Comparison of ENCODE assay signal across 9 cellular contexts in the genomic region with DNA sequence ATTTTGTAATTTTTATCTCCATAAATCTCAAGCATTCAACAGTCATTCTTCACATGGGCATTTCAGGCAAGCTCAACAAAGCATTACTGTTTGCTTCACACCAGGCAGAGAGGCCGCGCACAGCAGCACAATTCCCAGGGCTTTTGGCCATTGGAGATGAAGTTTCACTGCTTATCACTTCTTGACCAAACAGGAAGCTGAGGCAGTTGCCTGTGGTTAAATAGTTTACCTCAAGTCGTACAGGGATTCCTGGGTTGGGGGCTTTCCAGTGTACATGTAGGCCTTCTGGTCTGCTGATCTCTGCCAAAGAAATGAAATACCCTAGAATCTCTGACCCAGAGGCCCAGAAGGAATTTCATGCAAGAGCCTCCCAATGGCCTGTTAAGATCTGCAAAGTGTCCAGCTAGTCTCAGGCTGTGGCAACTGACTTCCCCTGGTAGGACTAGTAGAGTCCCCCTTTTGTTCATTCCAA. TPM values are rescaled to one million over a fixed set of nuclear protein-coding genes. Genes with fewer than 3 reads are reported as not detected.
DNase-seq lines count a peak whose midpoint lies in the region; ATAC-seq and TF ChIP-seq lines count a peak whose summit lies in the region.
"Had no signal": no experiment of that assay in that cellular context is flagged by ENCODE, and none has a peak within 500 bp of the region (broad histone marks: within the 10 kb centered on the region; RNA-seq: fewer than 3 reads in every experiment).

No MANE protein-coding gene starts in this region.

- H4K8ac ChIP-seq in trophoblast cell (ENCODE audit: low read depth, low read length) = no peak overlapping the region

- no peak for TF ChIP-seq CTCF in cardiac fibroblast (IDR thresholded peaks at IDR 0.05; ENCODE audit: low read depth, low read length)

- peak overlapping the region; percentile 79 for H2BK120ac ChIP-seq in trophoblast cell (ENCODE audit: insufficient read depth, low read length, poor library complexity)

- H3K4me1 ChIP-seq in trophoblast cell (ENCODE audit: control insufficient read depth in 1 of 2, insufficient read depth in 2 of 2, low read length in 2 of 2) = peaks cover 7 to 9% of the 10 kb centered on the region in 2 experiments
- H3K4me1 ChIP-seq: gastrocnemius medialis had no signal

- no peaks in the 10 kb centered on the region for H3K79me2 ChIP-seq in trophoblast cell (ENCODE audit: control insufficient read depth, insufficient read depth, low read length, poor library complexity)

- H3K4ac ChIP-seq in trophoblast cell (ENCODE audit: low read depth, low read length) = no peak overlapping the region

- no peak overlapping the region for H2AFZ ChIP-seq in trophoblast cell (ENCODE audit: insufficient read depth, low read length, poor library complexity)

- no peak overlapping the region for H4K91ac ChIP-seq in trophoblast cell (ENCODE audit: low read depth, low read length)

- H2AK5ac ChIP-seq in trophoblast cell (ENCODE audit: low read length) = no peak overlapping the region

- H3K18ac ChIP-seq in trophoblast cell (ENCODE audit: low read length) = no peak overlapping the region

- no peak overlapping the region for H3K4me3 ChIP-seq in cardiac fibroblast (replicated peaks in 1 of 2; ENCODE audit: low read depth in 2 of 2, low read length in 2 of 2)
- H3K4me3 ChIP-seq in trophoblast cell (ENCODE audit: low read depth, low read length) = no peak overlapping the region
- H3K4me3 ChIP-seq: gastrocnemius medialis had no signal

- H3K9me3 ChIP-seq in trophoblast cell (ENCODE audit: insufficient read depth, low read depth, low read length) = no peaks in the 10 kb centered on the region
- H3K9me3 ChIP-seq: gastrocnemius medialis had no signal

- H3K9ac ChIP-seq in trophoblast cell (ENCODE audit: low read length) = no peak overlapping the region

- peak; percentile 51 for ATAC-seq in GM18909 (IDR thresholded peaks at IDR 0.05; ENCODE audit: poor library complexity, unreplicated experiment)
- no peak for ATAC-seq in GM19324 (IDR thresholded peaks at IDR 0.05; ENCODE audit: low FRiP score, unreplicated experiment)

- peak overlapping the region; percentile 39 for H3K4me2 ChIP-seq in trophoblast cell (ENCODE audit: low read length)

- peak overlapping the region; percentile 67 for H3K14ac ChIP-seq in trophoblast cell (ENCODE audit: low read length)

- H3K23ac ChIP-seq in trophoblast cell (ENCODE audit: low read length) = no peak overlapping the region

- H3K27ac ChIP-seq in trophoblast cell (ENCODE audit: low read depth, low read length) = peak overlapping the region; percentile 83
- H3K27ac ChIP-seq: gastrocnemius medialis had no signal

- no peak overlapping the region for H4K12ac ChIP-seq in trophoblast cell (ENCODE audit: low read depth, low read length)

- H3K36me3 ChIP-seq in trophoblast cell (ENCODE audit: control insufficient read depth in 1 of 2, insufficient read depth in 2 of 2, low read length in 2 of 2) = no peaks in the 10 kb centered on the region
- H3K36me3 ChIP-seq: gastrocnemius medialis had no signal

- DNase-seq in M059J (ENCODE audit: low read depth) (peak; percentile 76), cardiac fibroblast (ENCODE audit: low read depth in 2 of 2) (peak; percentile 65 to 84), trophoblast cell (peak; percentile 23 to 60), NCI-H146 treated with DMSO at 0.1 percent for 48 hours (lab: John Stamatoyannopoulos, UW; ENCODE audit: unreplicated experiment) (no peak), DMS53 treated with DMSO at 0.1 percent for 48 hours (lab: John Stamatoyannopoulos, UW; ENCODE audit: unreplicated experiment) (no peak)
- DNase-seq in stimulated activated CD4-positive, alpha-beta T cell treated with anti-CD3 and anti-CD28 coated beads, Interleukin-2, amount 100 ng/mL, for 48 hours = no peak

- no peaks in the 10 kb centered on the region for H3K27me3 ChIP-seq in trophoblast cell (ENCODE audit: insufficient read depth, low read length)
- H3K27me3 ChIP-seq: gastrocnemius medialis had no signal

- H2BK5ac ChIP-seq in trophoblast cell (ENCODE audit: low read depth, low read length, poor library complexity) = peak overlapping the region; percentile 16

- peaks cover 4% of the 10 kb centered on the region for H3K79me1 ChIP-seq in trophoblast cell (ENCODE audit: low read length)

- H2BK12ac ChIP-seq in trophoblast cell (ENCODE audit: low read length) = no peak overlapping the region

- WGBS in trophoblast cell (ENCODE audit: extremely low coverage, insufficient coverage, insufficient read length) = no CpG with 5 or more reads among the region's 3 CpGs

RNA-seq across cellular contexts. Expression of a gene that starts 11.2 kb away (rescaled TPM):
- total RNA-seq in M059J (2014; rRNA removed; shearing (Covaris generic)) = 357 and 393 TPM in 2 replicates
- 67.4 and 69.3 TPM in 2 replicates for polyA plus RNA-seq in trophoblast cell (2013)

RNA-seq across cellular contexts. Expression of a gene that starts 17.5 kb away (rescaled TPM):
- 3.9 and 4.4 TPM in 2 replicates for total RNA-seq in M059J (2014; rRNA removed; shearing (Covaris generic))
- polyA plus RNA-seq in trophoblast cell (2013) = 1.4 and 1.5 TPM in 2 replicates

RNA-seq across cellular contexts. Expression of a gene that starts 24.3 kb away (rescaled TPM):
- 18.5 and 22.0 TPM in 2 replicates for total RNA-seq in M059J (2014; rRNA removed; shearing (Covaris generic))
- polyA plus RNA-seq in trophoblast cell (2013) = 17.6 and 19.1 TPM in 2 replicates

Comparison
In these comparisons a context has a peak if more than half of its experiments do, and no peak if none do; other contexts are left out.
1. DNase-seq: peak in M059J (single experiment), cardiac fibroblast (2 of 2) and trophoblast cell (2 of 2); none in stimulated activated CD4-positive, alpha-beta T cell treated with anti-CD3 and anti-CD28 coated beads, Interleukin-2, amount 100 ng/mL, for 48 hours (0 of 2), NCI-H146 treated with DMSO at 0.1 percent for 48 hours (single experiment) and DMS53 treated with DMSO at 0.1 percent for 48 hours (single experiment).